In genomic region chr7:38020134-38020533, GRCh38 we compare ENCODE assay signal across 21 cellular contexts.
DNase-seq lines count a peak whose midpoint lies in the region; ATAC-seq and TF ChIP-seq lines count a peak whose summit lies in the region.
"Had no signal": no experiment of that assay in that cellular context is flagged by ENCODE, and none has a peak within 500 bp of the region (broad histone marks: within the 10 kb centered on the region; RNA-seq: fewer than 3 reads in every experiment).

No MANE protein-coding gene starts in this region.

- H3K9me3 ChIP-seq in heart left ventricle (peaks cover 0 to 6% (median 0%) of the 10 kb centered on the region in 12 donors), right atrium auricular region (no peaks in the 10 kb centered on the region), SJCRH30 (replicated peaks) (no peaks in the 10 kb centered on the region)
- H3K9me3 ChIP-seq: prostate gland, SJSA1 had no signal

- H3K36me3 ChIP-seq in heart left ventricle (no peaks in the 10 kb centered on the region), right atrium auricular region (no peaks in the 10 kb centered on the region), SJCRH30 (no peaks in the 10 kb centered on the region)
- H3K36me3 ChIP-seq: neural progenitor cell, prostate gland, SJSA1 had no signal

- intact Hi-C loops in heart left ventricle (cut with DNase I), result no loop called here
- intact Hi-C loops in left colon (cut with DNase I, micrococcal nuclease), result no loop called here

- ATAC-seq in heart left ventricle (peak in 3 of 4 donors; percentile 42 to 61 (median 58)), left colon (no peak), HG03520 (IDR thresholded peaks at IDR 0.05; ENCODE audit: unreplicated experiment) (no peak)
- ATAC-seq: activated naive CD4-positive, alpha-beta T cell treated with anti-CD3 and anti-CD28 coated beads, Interleukin-2, amount 50 U/mL, for 72 hours; foreskin keratinocyte; T-helper 17 cell had no signal

- no peak overlapping the region for H3K27ac ChIP-seq in heart left ventricle
- H3K27ac ChIP-seq in right atrium auricular region, result no peak overlapping the region
- H3K27ac ChIP-seq in SJCRH30, result peak overlapping the region; percentile 41
- H3K27ac ChIP-seq: foreskin keratinocyte, KMS-11, neural progenitor cell, prostate gland, SJSA1 had no signal

- H3K4me1 ChIP-seq in heart left ventricle (peaks cover 0 to 9% (median 0%) of the 10 kb centered on the region in 12 donors), right atrium auricular region (no peaks in the 10 kb centered on the region), SJCRH30 (peaks cover 8% of the 10 kb centered on the region)
- H3K4me1 ChIP-seq: foreskin keratinocyte, prostate gland, SJSA1 had no signal

- no peak for TF ChIP-seq POLR2A in heart left ventricle (IDR thresholded peaks at IDR 0.05)

- H3K27me3 ChIP-seq in heart left ventricle (no peaks in the 10 kb centered on the region), right atrium auricular region (no peaks in the 10 kb centered on the region), SJCRH30 (no peaks in the 10 kb centered on the region)
- H3K27me3 ChIP-seq: foreskin keratinocyte, neural progenitor cell had no signal

- 63 to 75% (median 69%) methylated on average over 6 of the region's 6 CpGs for WGBS in heart left ventricle, 4 donors

- TF ChIP-seq CTCF in heart left ventricle (IDR thresholded peaks at IDR 0.05), result no peak
- TF ChIP-seq CTCF in right atrium auricular region (IDR thresholded peaks at IDR 0.05), result no peak
- TF ChIP-seq CTCF in fibroblast of mammary gland (conservative IDR thresholded peaks at IDR 0.05; ENCODE audit: control insufficient read depth, insufficient read depth, low read depth, low read length), result no peak

- DNase-seq in heart left ventricle, result peak in 1 of 5 donors; percentile 10
- no peak for DNase-seq in right atrium auricular region (ENCODE audit: low spot score)
- DNase-seq in SJCRH30, result peak; percentile 33 to 39
- peak; percentile 86 for DNase-seq in fibroblast of mammary gland (ENCODE audit: low read depth)
- peak; percentile 81 for DNase-seq in stromal cell of bone marrow (ENCODE audit: low read depth)
- DNase-seq in left colon, result no peak
- DNase-seq in DMS114 treated with DMSO at 0.1 percent for 48 hours (lab: John Stamatoyannopoulos, UW; ENCODE audit: unreplicated experiment), result no peak
- DNase-seq: activated CD4-positive, CD25-positive, alpha-beta regulatory T cell treated with anti-CD3 and anti-CD28 coated beads, Interleukin-2, amount 50 U/mL, for 72 hours; activated T-cell treated with anti-CD3 and anti-CD28 coated beads, Interleukin-2, amount 50 U/mL, for 48 hours; CD4-positive, alpha-beta T cell; cortex of kidney; foreskin keratinocyte; NCI-H1105 treated with DMSO at 0.1 percent for 48 hours; NCI-H774; T-helper 17 cell had no signal

- H3K4me3 ChIP-seq in heart left ventricle (no peak overlapping the region), right atrium auricular region (no peak overlapping the region), SJCRH30 (no peak overlapping the region), fibroblast of mammary gland (ENCODE audit: control insufficient read depth, low read depth, low read length) (no peak overlapping the region)
- H3K4me3 ChIP-seq: neural progenitor cell, prostate gland, SJSA1 had no signal

Comparison
In these comparisons a context has a peak if more than half of its experiments do, and no peak if none do; other contexts are left out.
1. ATAC-seq: peak in heart left ventricle (3 of 4); none in left colon (single experiment) and HG03520 (single experiment).
2. DNase-seq: peak in SJCRH30 (2 of 2), fibroblast of mammary gland (single experiment) and stromal cell of bone marrow (single experiment); none in right atrium auricular region (single experiment), left colon (0 of 2) and DMS114 treated with DMSO at 0.1 percent for 48 hours (single experiment).